12 cellular contexts compared by ENCODE assay signal in the genomic region with DNA sequence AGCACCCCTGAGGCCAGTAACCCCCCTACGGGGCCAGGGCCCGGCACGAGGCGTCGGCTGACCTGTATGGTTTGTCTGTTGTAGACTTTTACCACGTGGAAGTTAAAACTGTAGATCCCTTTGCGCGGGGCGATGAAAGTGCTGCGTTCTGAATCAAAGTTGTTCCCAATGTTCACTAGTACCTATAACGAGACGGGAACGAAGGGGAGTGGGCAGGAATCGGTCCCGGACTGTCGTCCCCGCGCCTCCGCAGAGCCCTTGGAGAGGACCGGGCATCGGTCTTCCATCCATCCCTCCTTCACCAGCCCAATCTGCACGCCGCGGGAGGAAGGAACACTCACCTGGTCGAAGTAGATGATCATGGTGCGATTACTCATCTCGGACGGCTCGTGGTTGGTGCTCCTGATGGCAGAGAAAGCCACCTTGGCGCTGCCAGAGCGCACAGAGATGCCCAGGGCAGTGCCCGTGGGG. TPM values are rescaled to one million over a fixed set of nuclear protein-coding genes. Genes with fewer than 3 reads are reported as not detected.
DNase-seq lines count a peak whose midpoint lies in the region; ATAC-seq, FAIRE-seq and TF ChIP-seq lines count a peak whose summit lies in the region.
"Had no signal": no experiment of that assay in that cellular context is flagged by ENCODE, and none has a peak within 500 bp of the region (broad histone marks: within the 10 kb centered on the region; RNA-seq: fewer than 3 reads in every experiment).

No MANE protein-coding gene starts in this region.

- H3K9me3 ChIP-seq in T-helper 17 cell (ENCODE audit: control insufficient read depth, low read length, poor library complexity, severe bottlenecking), result no peaks in the 10 kb centered on the region
- H3K9me3 ChIP-seq in vagina, result no peaks in the 10 kb centered on the region

- no peaks in the 10 kb centered on the region for H3K36me3 Mint-ChIP-seq in stimulated activated naive CD8-positive, alpha-beta T cell treated with anti-CD3 and anti-CD28 coated beads, Interleukin-15, Interleukin-2, amounts not matched to agents 100 ng/mL and 50 ng/mL, for 24 hours (ENCODE audit: low read depth)
- H3K36me3 Mint-ChIP-seq in T-helper 17 cell (ENCODE audit: low read depth) (peaks cover 8% of the 10 kb centered on the region), mesothelial cell of epicardium (no peaks in the 10 kb centered on the region)

- intact Hi-C loops in vagina (cut with DNase I), result no loop called here

- H3K9me3 Mint-ChIP-seq in stimulated activated naive CD8-positive, alpha-beta T cell treated with anti-CD3 and anti-CD28 coated beads, Interleukin-15, Interleukin-2, amounts not matched to agents 100 ng/mL and 50 ng/mL, for 24 hours, result peaks cover 3% of the 10 kb centered on the region
- no peaks in the 10 kb centered on the region for H3K9me3 Mint-ChIP-seq in mesothelial cell of epicardium

- peak overlapping the region; percentile 35 to 37 for H3K4me3 ChIP-seq in vagina

- no peak overlapping the region for H3K27ac ChIP-seq in vagina

- H3K36me3 ChIP-seq in vagina, result no peaks in the 10 kb centered on the region

- H3K4me1 ChIP-seq in vagina, result peaks cover 37% of the 10 kb centered on the region

- TF ChIP-seq CTCF in mesothelial cell of epicardium (IDR thresholded peaks at IDR 0.05; ENCODE audit: unreplicated experiment) (no peak), vagina (IDR thresholded peaks at IDR 0.05) (no peak)

- no peak for TF ChIP-seq POLR2A in vagina (IDR thresholded peaks at IDR 0.05)

- no peak for DNase-seq in stimulated activated naive CD8-positive, alpha-beta T cell treated with anti-CD3 and anti-CD28 coated beads, Interleukin-15, Interleukin-2, amounts not matched to agents 100 U/mL and 50 U/mL, for 24 hours
- DNase-seq in T-helper 17 cell (no peak), mesothelial cell of epicardium (ENCODE audit: low spot score in 2 of 2, unreplicated experiment in 2 of 2) (no peak), vagina (ENCODE audit: extremely low spot score in 2 of 2) (no peak), NCI-H2081 (lab: John Stamatoyannopoulos, UW) (no peak), RCC 7860 (ENCODE audit: low spot score) (no peak)
- DNase-seq: activated effector memory CD4-positive, alpha-beta T cell treated with anti-CD3 and anti-CD28 coated beads, Interleukin-2, amount 50 U/mL, for 16 hours; HFFc6; Karpas-422; SIG-M5 had no signal

- no peak for FAIRE-seq in RCC 7860 (lab: Jason Lieb, UNC)

- no peak for ATAC-seq in stimulated activated naive CD8-positive, alpha-beta T cell treated with anti-CD3 and anti-CD28 coated beads, Interleukin-15, Interleukin-2, amounts not matched to agents 100 U/mL and 50 U/mL, for 24 hours
- no peak for ATAC-seq in T-helper 17 cell
- ATAC-seq in GM18519 (IDR thresholded peaks at IDR 0.05; ENCODE audit: low FRiP score, unreplicated experiment), result no peak

- H3K27ac Mint-ChIP-seq in stimulated activated naive CD8-positive, alpha-beta T cell treated with anti-CD3 and anti-CD28 coated beads, Interleukin-15, Interleukin-2, amounts not matched to agents 100 ng/mL and 50 ng/mL, for 24 hours, result no peak overlapping the region
- H3K27ac Mint-ChIP-seq in T-helper 17 cell, result no peak overlapping the region
- H3K27ac Mint-ChIP-seq in mesothelial cell of epicardium, result no peak overlapping the region
- H3K27ac Mint-ChIP-seq: HFFc6 had no signal

- H3K27me3 Mint-ChIP-seq in stimulated activated naive CD8-positive, alpha-beta T cell treated with anti-CD3 and anti-CD28 coated beads, Interleukin-15, Interleukin-2, amounts not matched to agents 100 ng/mL and 50 ng/mL, for 24 hours, result peaks cover 78% of the 10 kb centered on the region
- peaks cover 71% of the 10 kb centered on the region for H3K27me3 Mint-ChIP-seq in T-helper 17 cell
- H3K27me3 Mint-ChIP-seq in mesothelial cell of epicardium (ENCODE audit: low read depth), result peaks cover 94% of the 10 kb centered on the region

- H3K4me1 Mint-ChIP-seq in stimulated activated naive CD8-positive, alpha-beta T cell treated with anti-CD3 and anti-CD28 coated beads, Interleukin-15, Interleukin-2, amounts not matched to agents 100 ng/mL and 50 ng/mL, for 24 hours (ENCODE audit: low read depth), result peaks cover 13% of the 10 kb centered on the region
- H3K4me1 Mint-ChIP-seq in T-helper 17 cell (peaks cover 6% of the 10 kb centered on the region), mesothelial cell of epicardium (peaks cover 6% of the 10 kb centered on the region)

- peaks cover 38% of the 10 kb centered on the region for H3K27me3 ChIP-seq in vagina

- peak overlapping the region; percentile 41 for H3K4me3 Mint-ChIP-seq in stimulated activated naive CD8-positive, alpha-beta T cell treated with anti-CD3 and anti-CD28 coated beads, Interleukin-15, Interleukin-2, amounts not matched to agents 100 ng/mL and 50 ng/mL, for 24 hours
- H3K4me3 Mint-ChIP-seq in T-helper 17 cell (peak overlapping the region; percentile 60), mesothelial cell of epicardium (peak overlapping the region; percentile 44)
- H3K4me3 Mint-ChIP-seq: HFFc6 had no signal

RNA-seq across cellular contexts. Expression of a gene that starts 0.7 kb away (rescaled TPM):
- total RNA-seq in T-helper 17 cell (not detected), mesothelial cell of epicardium (not detected in 3 replicates), vagina (not detected)
- total RNA-seq: HFFc6 had no signal
